ENCODE assay signal across 9 cellular contexts in the genomic region with DNA sequence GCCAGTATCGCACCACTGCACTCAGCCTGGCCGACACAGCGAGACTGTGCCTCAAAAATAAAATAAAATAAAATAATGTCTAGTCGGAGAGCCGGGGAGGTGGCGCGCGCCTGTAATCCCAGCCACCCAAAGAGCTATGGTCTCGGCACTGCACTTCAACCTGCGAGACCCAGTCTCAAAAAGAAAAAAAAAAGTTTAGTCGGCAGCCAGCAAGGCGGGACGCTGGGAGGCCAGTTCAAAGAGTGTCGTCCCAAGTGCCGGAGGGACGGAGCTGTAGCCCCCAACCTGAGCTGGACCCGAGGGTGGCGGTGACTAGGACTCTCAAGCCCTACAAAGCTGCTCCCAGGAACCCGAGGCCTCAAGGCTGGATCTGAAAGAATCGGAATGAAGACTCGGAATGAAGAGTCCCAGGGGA. TPM values are rescaled to one million over a fixed set of nuclear protein-coding genes. Genes with fewer than 3 reads are reported as not detected.
DNase-seq lines count a peak whose midpoint lies in the region; ATAC-seq, FAIRE-seq and TF ChIP-seq lines count a peak whose summit lies in the region.
"Had no signal": no experiment of that assay in that cellular context is flagged by ENCODE, and none has a peak within 500 bp of the region (broad histone marks: within the 10 kb centered on the region; RNA-seq: fewer than 3 reads in every experiment).

No MANE protein-coding gene starts in this region.

- TF ChIP-seq CTCF in kidney (IDR thresholded peaks at IDR 0.05; ENCODE audit: borderline replicate concordance, extremely low read depth, insufficient read depth) (no peak), thoracic aorta (IDR thresholded peaks at IDR 0.05) (no peak)

- H3K36me3 Mint-ChIP-seq in T-helper 2 cell treated with Interferon-gamma antibody and Interleukin-4, amounts not matched to agents 5 μg/mL and 100 μg/mL, for 36 hours (ENCODE audit: low read depth): peaks cover 4% of the 10 kb centered on the region
- H3K36me3 Mint-ChIP-seq in activated naive CD8-positive, alpha-beta T cell treated with anti-CD3 and anti-CD28 coated beads, Interleukin-2, amount 10 ng/mL, durations not matched to agents 7 days and 5 days: peaks cover 1% of the 10 kb centered on the region

- H3K4me3 Mint-ChIP-seq in T-helper 2 cell treated with Interferon-gamma antibody and Interleukin-4, amounts not matched to agents 5 μg/mL and 100 μg/mL, for 36 hours: peak overlapping the region; percentile 90
- peak overlapping the region; percentile 89 for H3K4me3 Mint-ChIP-seq in activated naive CD8-positive, alpha-beta T cell treated with anti-CD3 and anti-CD28 coated beads, Interleukin-2, amount 10 ng/mL, durations not matched to agents 7 days and 5 days

- intact Hi-C loops in kidney (cut with DNase I): no loop called here

- peak overlapping the region; percentile 2 to 74 for H3K9ac ChIP-seq in kidney (ENCODE audit: low read length in 2 of 2)

- H3K9me3 ChIP-seq in kidney (ENCODE audit: control insufficient read depth in 1 of 2, low read length in 2 of 2) (no peaks in the 10 kb centered on the region), thoracic aorta (no peaks in the 10 kb centered on the region)

- H3K36me3 ChIP-seq in kidney (ENCODE audit: control insufficient read depth in 1 of 2, insufficient read depth in 2 of 2, low read length in 2 of 2) (no peaks in the 10 kb centered on the region), thoracic aorta (no peaks in the 10 kb centered on the region)

- H3K4me1 ChIP-seq in kidney (ENCODE audit: control insufficient read depth in 1 of 2, insufficient read depth in 1 of 2, low read depth in 1 of 2, low read length in 2 of 2): peaks cover 3 to 4% of the 10 kb centered on the region in 2 donors
- H3K4me1 ChIP-seq in thoracic aorta (ENCODE audit: control insufficient read depth in 1 of 2, low read depth in 2 of 2): peaks cover 4 to 15% of the 10 kb centered on the region in 2 donors

- H3K27ac Mint-ChIP-seq in T-helper 2 cell treated with Interferon-gamma antibody and Interleukin-4, amounts not matched to agents 5 μg/mL and 100 μg/mL, for 36 hours: no peak overlapping the region
- peak overlapping the region; percentile 63 for H3K27ac Mint-ChIP-seq in activated naive CD8-positive, alpha-beta T cell treated with anti-CD3 and anti-CD28 coated beads, Interleukin-2, amount 10 ng/mL, durations not matched to agents 7 days and 5 days

- peaks cover 10% of the 10 kb centered on the region for H3K4me1 Mint-ChIP-seq in T-helper 2 cell treated with Interferon-gamma antibody and Interleukin-4, amounts not matched to agents 5 μg/mL and 100 μg/mL, for 36 hours (ENCODE audit: low read depth)
- H3K4me1 Mint-ChIP-seq in activated naive CD8-positive, alpha-beta T cell treated with anti-CD3 and anti-CD28 coated beads, Interleukin-2, amount 10 ng/mL, durations not matched to agents 7 days and 5 days: peaks cover 12% of the 10 kb centered on the region

- H3K27me3 Mint-ChIP-seq in T-helper 2 cell treated with Interferon-gamma antibody and Interleukin-4, amounts not matched to agents 5 μg/mL and 100 μg/mL, for 36 hours (ENCODE audit: low read depth): no peaks in the 10 kb centered on the region
- H3K27me3 Mint-ChIP-seq in activated naive CD8-positive, alpha-beta T cell treated with anti-CD3 and anti-CD28 coated beads, Interleukin-2, amount 10 ng/mL, durations not matched to agents 7 days and 5 days: peaks cover 3% of the 10 kb centered on the region

- no peaks in the 10 kb centered on the region for H3K9me3 Mint-ChIP-seq in T-helper 2 cell treated with Interferon-gamma antibody and Interleukin-4, amounts not matched to agents 5 μg/mL and 100 μg/mL, for 36 hours
- no peaks in the 10 kb centered on the region for H3K9me3 Mint-ChIP-seq in activated naive CD8-positive, alpha-beta T cell treated with anti-CD3 and anti-CD28 coated beads, Interleukin-2, amount 10 ng/mL, durations not matched to agents 7 days and 5 days

- POLR2A ChIA-PET in activated naive CD8-positive, alpha-beta T cell treated with anti-CD3 and anti-CD28 coated beads, Interleukin-2, amount 10 ng/mL, durations not matched to agents 7 days and 5 days (lab: Charles Lee): interaction anchor here (0.6 to 3.6 kb wide), 10 partner anchors 9 to 259 kb away, joined by 3 to 20 read pairs (median 4); a partner anchor contains a TSS

- H3K27ac ChIP-seq in kidney (ENCODE audit: low read depth in 2 of 2, low read length in 2 of 2) (peak overlapping the region; percentile 16 to 53), thoracic aorta (peak overlapping the region; percentile 2 to 64)

- FAIRE-seq in kidney (lab: Jason Lieb, UNC) (no peak), frontal cortex (lab: Jason Lieb, UNC) (no peak)

- DNase-seq in T-helper 2 cell treated with Interferon-gamma antibody and Interleukin-4, amounts not matched to agents 5 μg/mL and 100 μg/mL, for 36 hours (ENCODE audit: low spot score): no peak
- no peak for DNase-seq in T-helper 2 cell
- no peak for DNase-seq in activated naive CD8-positive, alpha-beta T cell treated with anti-CD3 and anti-CD28 coated beads, Interleukin-2, amount 10 ng/mL, durations not matched to agents 7 days and 5 days
- DNase-seq in kidney: no peak
- no peak for DNase-seq in thoracic aorta (ENCODE audit: low spot score)
- no peak for DNase-seq in NCI-H446 (lab: John Stamatoyannopoulos, UW)
- DNase-seq in frontal cortex (ENCODE audit: low spot score in 2 of 2): no peak

- no peak for ATAC-seq in activated naive CD8-positive, alpha-beta T cell treated with anti-CD3 and anti-CD28 coated beads, Interleukin-2, amount 10 ng/mL, durations not matched to agents 7 days and 5 days (ENCODE audit: low read depth)
- no peak for ATAC-seq in thoracic aorta (ENCODE audit: insufficient number of reproducible peaks, low FRiP score, low read depth)
- no peak for ATAC-seq in HG02678 (IDR thresholded peaks at IDR 0.05; ENCODE audit: unreplicated experiment)

- H3K27me3 ChIP-seq in thoracic aorta (replicated peaks; ENCODE audit: insufficient read depth): no peaks in the 10 kb centered on the region

- peak overlapping the region; percentile 56 to 75 for H3K4me3 ChIP-seq in kidney (ENCODE audit: low read length in 2 of 2)
- H3K4me3 ChIP-seq in thoracic aorta: peak overlapping the region; percentile 94

RNA-seq across cellular contexts. Expression of a gene that starts 0.6 kb away (rescaled TPM):
- under 1 TPM; 0.58 to 0.60 TPM for total RNA-seq in activated naive CD8-positive, alpha-beta T cell treated with anti-CD3 and anti-CD28 coated beads, Interleukin-2, amount 10 ng/mL, durations not matched to agents 7 days and 5 days
- not detected for total RNA-seq in kidney
- polyA plus RNA-seq in kidney (ENCODE audit: insufficient read depth, low read depth, low replicate concordance): not detected
- not detected for total RNA-seq in thoracic aorta
- total RNA-seq in frontal cortex: 0.41 TPM
- total RNA-seq: subcutaneous adipose tissue had no signal

RNA-seq across cellular contexts. Expression of a gene that starts 7.0 kb away (rescaled TPM):
- total RNA-seq in activated naive CD8-positive, alpha-beta T cell treated with anti-CD3 and anti-CD28 coated beads, Interleukin-2, amount 10 ng/mL, durations not matched to agents 7 days and 5 days: 1 to 10 TPM; 1.4 to 1.7 TPM
- total RNA-seq in kidney (9.2 TPM), thoracic aorta (10 to 100 TPM; 22.8 to 54.0 TPM), frontal cortex (0.41 TPM)
- 36.4 TPM for polyA plus RNA-seq in kidney (ENCODE audit: insufficient read depth, low read depth, low replicate concordance)

RNA-seq across cellular contexts. Expression of a gene that starts 27.7 kb away (rescaled TPM):
- total RNA-seq in activated naive CD8-positive, alpha-beta T cell treated with anti-CD3 and anti-CD28 coated beads, Interleukin-2, amount 10 ng/mL, durations not matched to agents 7 days and 5 days: 10 to 100 TPM; 41.6 to 42.9 TPM
- total RNA-seq in kidney: 25.6 TPM
- polyA plus RNA-seq in kidney (ENCODE audit: insufficient read depth, low read depth, low replicate concordance): 20.4 TPM
- 10 to 100 TPM; 11.6 to 13.5 TPM for total RNA-seq in thoracic aorta
- 22.8 TPM for total RNA-seq in frontal cortex

RNA-seq across cellular contexts. Expression of a gene that starts 34.3 kb away (rescaled TPM):
- total RNA-seq in activated naive CD8-positive, alpha-beta T cell treated with anti-CD3 and anti-CD28 coated beads, Interleukin-2, amount 10 ng/mL, durations not matched to agents 7 days and 5 days: under 1 TPM; 0.11 to 0.30 TPM
- total RNA-seq in kidney: 20.0 TPM
- 6.9 TPM for polyA plus RNA-seq in kidney (ENCODE audit: insufficient read depth, low read depth, low replicate concordance)
- 10 to 100 TPM; 28.4 to 45.1 TPM for total RNA-seq in thoracic aorta
- total RNA-seq in frontal cortex: under 0.01 TPM
